Comparison of ENCODE assay signal across 1 cellular context in genomic region chr21:42853621-42854020, GRCh38.
TF ChIP-seq lines count a peak whose summit lies in the region.

No MANE protein-coding gene starts in this region.

TF ChIP-seq in K562, 482 proteins besides CTCF, POLR2A, EP300 and RAD21:
- peak; percentile 45; the same call in 1 of the 2 replicates for TF ChIP-seq POLR2G (IDR thresholded peaks at IDR 0.05; ENCODE audit: low read depth, low read length)
- TF ChIP-seq MEF2D (tag; conservative IDR thresholded peaks at IDR 0.05; ENCODE audit: low read depth), result no peak
- peak; percentile 32; the same call in 1 of the 2 replicates for TF ChIP-seq RBFOX2 (IDR thresholded peaks at IDR 0.05; ENCODE audit: low read depth, low read length)
- no peak for TF ChIP-seq HNRNPLL (IDR thresholded peaks at IDR 0.05; ENCODE audit: low read depth, low read length, poor library complexity, severe bottlenecking)
- TF ChIP-seq RFX7 (CRISPR knock-in tag; IDR thresholded peaks at IDR 0.05), result no peak
- no peak for TF ChIP-seq FOXK1 (CRISPR knock-in tag; IDR thresholded peaks at IDR 0.05; ENCODE audit: borderline replicate concordance)
- TF ChIP-seq SAP30 (IDR thresholded peaks at IDR 0.05; ENCODE audit: borderline replicate concordance, insufficient read depth, low read depth, low read length, poor library complexity, severe bottlenecking), result no peak
- TF ChIP-seq CUX1 (CRISPR knock-in tag; IDR thresholded peaks at IDR 0.05), result no peak
- no peak for TF ChIP-seq TRIM28 (IDR thresholded peaks at IDR 0.05)
- TF ChIP-seq ZKSCAN8 (CRISPR knock-in tag; IDR thresholded peaks at IDR 0.05), result no peak
